Comparison of ENCODE assay signal across 13 cellular contexts in genomic region chr21:45290948-45291612, GRCh38. TPM values are rescaled to one million over a fixed set of nuclear protein-coding genes. Genes with fewer than 3 reads are reported as not detected.
DNase-seq lines count a peak whose midpoint lies in the region; ATAC-seq and TF ChIP-seq lines count a peak whose summit lies in the region.
"Had no signal": no experiment of that assay in that cellular context is flagged by ENCODE, and none has a peak within 500 bp of the region (broad histone marks: within the 10 kb centered on the region; RNA-seq: fewer than 3 reads in every experiment).

No MANE protein-coding gene starts in this region.

- H3K9me3 ChIP-seq in esophagus squamous epithelium (no peaks in the 10 kb centered on the region), osteoblast (ENCODE audit: low read depth, low read length) (no peaks in the 10 kb centered on the region)
- H3K9me3 ChIP-seq: mucosa of descending colon had no signal

- H3K4me3 ChIP-seq in esophagus squamous epithelium (no peak overlapping the region), osteoblast (ENCODE audit: insufficient read depth, low read length) (no peak overlapping the region)
- H3K4me3 ChIP-seq: mucosa of descending colon had no signal

- TF ChIP-seq CTCF in CD14-positive monocyte (IDR thresholded peaks at IDR 0.05) (no peak), RWPE1 (conservative IDR thresholded peaks at IDR 0.05; ENCODE audit: low read depth) (no peak), esophagus squamous epithelium (IDR thresholded peaks at IDR 0.05) (no peak), osteoblast (IDR thresholded peaks at IDR 0.05; ENCODE audit: extremely low read depth, low read depth, low read length) (no peak)

- CTCF ChIA-PET in RWPE1 (lab: Yijun Ruan, JAX) = interaction anchor here (0.6 to 1.8 kb wide), 3 partner anchors 141 to 151 kb away, joined by 3 to 5 read pairs (median 3); no protein-coding TSS in a partner anchor

- peaks cover 0 to 3% of the 10 kb centered on the region in 2 donors for H3K36me3 Mint-ChIP-seq in CD14-positive monocyte
- H3K36me3 Mint-ChIP-seq: CD4-positive, CD25-positive, alpha-beta regulatory T cell had no signal

- peaks cover 31% of the 10 kb centered on the region for H3K79me2 ChIP-seq in osteoblast (ENCODE audit: insufficient read depth, low read length)

- H3K27me3 Mint-ChIP-seq in CD14-positive monocyte (ENCODE audit: low read depth in 3 of 3) = peaks cover 3 to 13% (median 7%) of the 10 kb centered on the region in 3 donors
- H3K27me3 Mint-ChIP-seq: activated T-cell treated with anti-CD3 and anti-CD28 coated beads, Interleukin-2, amount 50 U/mL, for 24 hours; CD4-positive, CD25-positive, alpha-beta regulatory T cell had no signal

- H3K36me3 ChIP-seq in esophagus squamous epithelium = no peaks in the 10 kb centered on the region
- H3K36me3 ChIP-seq in osteoblast (ENCODE audit: insufficient read depth, low read length) = peaks cover 8% of the 10 kb centered on the region

- H3K4me1 Mint-ChIP-seq in CD14-positive monocyte = peaks cover 38% of the 10 kb centered on the region

- H3K4me1 ChIP-seq in esophagus squamous epithelium (peaks cover 32 to 80% (median 48%) of the 10 kb centered on the region in 3 donors), osteoblast (ENCODE audit: insufficient read depth, low read length) (peaks cover 39% of the 10 kb centered on the region)

- 36 to 59% methylated on average over 7 to 10 of the region's 14 CpGs for WGBS in esophagus squamous epithelium, 2 donors

- no peak overlapping the region for H2AFZ ChIP-seq in osteoblast (ENCODE audit: low read length)

- no peak for TF ChIP-seq POLR2A in esophagus squamous epithelium (IDR thresholded peaks at IDR 0.05)

- H4K20me1 ChIP-seq in osteoblast (ENCODE audit: insufficient read depth, low read length) = peaks cover 8% of the 10 kb centered on the region

- DNase-seq in CD14-positive monocyte (ENCODE audit: low spot score) = no peak
- DNase-seq in RWPE1 (ENCODE audit: low spot score) = no peak
- no peak for DNase-seq in esophagus squamous epithelium (lab: John Stamatoyannopoulos, UW)
- DNase-seq in osteoblast (ENCODE audit: insufficient read length, low spot score, missing footprints) = peak; percentile 90
- DNase-seq in MV-4-11 (lab: John Stamatoyannopoulos, UW) = no peak
- no peak for DNase-seq in hepatic stellate cell (ENCODE audit: low spot score)
- DNase-seq in NCI-H2029 treated with DMSO at 0.1 percent for 48 hours (lab: John Stamatoyannopoulos, UW) = no peak
- DNase-seq: activated T-cell treated with anti-CD3 and anti-CD28 coated beads, Interleukin-2, amount 50 U/mL, for 24 hours; CD4-positive, CD25-positive, alpha-beta regulatory T cell; cortex of kidney; NCI-H1092 had no signal

- H3K4me2 ChIP-seq in osteoblast (ENCODE audit: insufficient read depth, low read length) = no peak overlapping the region

- peak overlapping the region in 4 of 7 donors; percentile 14 to 84 (median 42) for H3K27ac Mint-ChIP-seq in CD14-positive monocyte
- H3K27ac Mint-ChIP-seq: activated T-cell treated with anti-CD3 and anti-CD28 coated beads, Interleukin-2, amount 50 U/mL, for 24 hours had no signal

- no peaks in the 10 kb centered on the region for H3K27me3 ChIP-seq in esophagus squamous epithelium
- no peaks in the 10 kb centered on the region for H3K27me3 ChIP-seq in osteoblast (ENCODE audit: insufficient read depth, low read length)

- no peak for ATAC-seq in GM18867 (IDR thresholded peaks at IDR 0.05; ENCODE audit: unreplicated experiment)
- ATAC-seq: mucosa of descending colon had no signal

- peaks cover 0 to 3% (median 0%) of the 10 kb centered on the region in 7 donors for H3K9me3 Mint-ChIP-seq in CD14-positive monocyte
- H3K9me3 Mint-ChIP-seq: activated T-cell treated with anti-CD3 and anti-CD28 coated beads, Interleukin-2, amount 50 U/mL, for 24 hours; CD4-positive, CD25-positive, alpha-beta regulatory T cell had no signal

- POLR2A ChIA-PET in RWPE1 (lab: Yijun Ruan, JAX; ENCODE audit: low non-redundant PET) = interaction anchor here (0.6 kb wide), 2 partner anchors 63 to 116 kb away, joined by 4 read pairs; no protein-coding TSS in a partner anchor

- H3K27ac ChIP-seq in RWPE1 (peak overlapping the region; percentile 47), esophagus squamous epithelium (peak overlapping the region in 3 of 4 donors; percentile 92 to 95 (median 93)), osteoblast (ENCODE audit: low read depth, low read length) (peak overlapping the region; percentile 25)

- no peak overlapping the region for H3K4me3 Mint-ChIP-seq in CD14-positive monocyte
- H3K4me3 Mint-ChIP-seq: activated T-cell treated with anti-CD3 and anti-CD28 coated beads, Interleukin-2, amount 50 U/mL, for 24 hours had no signal

- intact Hi-C loops in CD14-positive monocyte (cut with micrococcal nuclease) (loop anchor here (2.0 to 10.0 kb wide), 3 partner anchors 146 to 254 kb away; partner anchors contain the start of gene SLC19A1 (in 1 of the 2)), esophagus squamous epithelium (cut with DNase I) (loop anchor here (2.0 kb wide), 1 partner anchor 148 kb away; no protein-coding TSS in a partner anchor)

RNA-seq across cellular contexts. Expression of gene POFUT2, which starts 3.4 kb away (rescaled TPM):
- polyA plus RNA-seq in CD14-positive monocyte = 1 to 10 TPM; 1.8 to 2.8 TPM
- 10 to 100 TPM in 2 of 4 donors, 1 to 10 TPM in 2; 7.9 to 11.4 (median 9.4) TPM for total RNA-seq in esophagus squamous epithelium
- total RNA-seq in osteoblast = 35.8 and 39.2 TPM in 2 replicates

Comparison
In these comparisons a context has a peak if more than half of its experiments do, and no peak if none do; other contexts are left out.
1. H3K27ac ChIP-seq: peak in every context shown above with its lines; median percentile 93 in esophagus squamous epithelium; 47 in RWPE1; 25 in osteoblast.